In the genomic region with DNA sequence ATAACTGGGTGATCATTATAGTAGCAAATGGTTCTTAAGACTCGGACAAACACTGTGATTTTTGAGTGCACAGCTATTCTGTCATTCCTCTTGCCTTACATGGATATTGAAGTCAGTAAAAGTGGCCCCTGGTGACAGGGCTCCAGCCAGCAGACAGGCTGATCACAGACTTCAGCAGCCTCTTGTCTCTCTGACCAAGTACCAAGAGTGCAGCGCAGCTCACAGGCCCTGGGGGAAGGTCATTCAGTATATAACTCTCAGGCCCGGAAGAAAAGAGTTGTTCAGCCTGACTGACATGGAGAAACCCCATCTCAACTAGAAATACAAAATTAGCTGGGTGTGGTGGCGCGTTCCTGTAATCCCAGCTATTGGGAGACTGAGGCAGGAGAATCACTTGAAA, we compare ENCODE assay signal across 1 cellular context.
TF ChIP-seq lines count a peak whose summit lies in the region.

No MANE protein-coding gene starts in this region.

TF ChIP-seq in IMR-90, 13 proteins besides CTCF, POLR2A, EP300 and RAD21:
- no peak for TF ChIP-seq CHD1 (IDR thresholded peaks at IDR 0.05; ENCODE audit: low read depth, low read length)
- TF ChIP-seq MXI1 (IDR thresholded peaks at IDR 0.05; ENCODE audit: borderline replicate concordance, low read depth, low read length): no peak
- TF ChIP-seq, protein P1, sequence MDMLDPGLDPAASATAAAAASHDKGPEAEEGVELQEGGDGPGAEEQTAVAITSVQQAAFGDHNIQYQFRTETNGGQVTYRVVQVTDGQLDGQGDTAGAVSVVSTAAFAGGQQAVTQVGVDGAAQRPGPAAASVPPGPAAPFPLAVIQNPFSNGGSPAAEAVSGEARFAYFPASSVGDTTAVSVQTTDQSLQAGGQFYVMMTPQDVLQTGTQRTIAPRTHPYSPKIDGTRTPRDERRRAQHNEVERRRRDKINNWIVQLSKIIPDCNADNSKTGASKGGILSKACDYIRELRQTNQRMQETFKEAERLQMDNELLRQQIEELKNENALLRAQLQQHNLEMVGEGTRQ (IDR thresholded peaks at IDR 0.05; ENCODE audit: low read depth, low read length): no peak
- TF ChIP-seq MAZ (IDR thresholded peaks at IDR 0.05; ENCODE audit: borderline replicate concordance, low read depth, low read length): no peak
- TF ChIP-seq RCOR1 (IDR thresholded peaks at IDR 0.05; ENCODE audit: insufficient replicate concordance, low read length): no peak
- TF ChIP-seq SMC3 (IDR thresholded peaks at IDR 0.05; ENCODE audit: low read depth, low read length): no peak
- TF ChIP-seq FOS (IDR thresholded peaks at IDR 0.05; ENCODE audit: low read depth, low read length): no peak
- no peak for TF ChIP-seq MAFK (IDR thresholded peaks at IDR 0.05; ENCODE audit: low read depth, low read length)
- TF ChIP-seq CEBPB (IDR thresholded peaks at IDR 0.05; ENCODE audit: low read depth, low read length): no peak
- TF ChIP-seq, protein P2, sequence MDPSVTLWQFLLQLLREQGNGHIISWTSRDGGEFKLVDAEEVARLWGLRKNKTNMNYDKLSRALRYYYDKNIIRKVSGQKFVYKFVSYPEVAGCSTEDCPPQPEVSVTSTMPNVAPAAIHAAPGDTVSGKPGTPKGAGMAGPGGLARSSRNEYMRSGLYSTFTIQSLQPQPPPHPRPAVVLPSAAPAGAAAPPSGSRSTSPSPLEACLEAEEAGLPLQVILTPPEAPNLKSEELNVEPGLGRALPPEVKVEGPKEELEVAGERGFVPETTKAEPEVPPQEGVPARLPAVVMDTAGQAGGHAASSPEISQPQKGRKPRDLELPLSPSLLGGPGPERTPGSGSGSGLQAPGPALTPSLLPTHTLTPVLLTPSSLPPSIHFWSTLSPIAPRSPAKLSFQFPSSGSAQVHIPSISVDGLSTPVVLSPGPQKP (IDR thresholded peaks at IDR 0.05; ENCODE audit: borderline replicate concordance, low read depth, low read length): no peak
- TF ChIP-seq NFE2L2 (IDR thresholded peaks at IDR 0.05; ENCODE audit: low read depth, low read length): no peak
- TF ChIP-seq BHLHE40 (IDR thresholded peaks at IDR 0.05; ENCODE audit: low read depth, low read length): no peak
- TF ChIP-seq RFX5 (IDR thresholded peaks at IDR 0.05; ENCODE audit: low read depth, low read length): no peak
